8 cellular contexts compared by ENCODE assay signal in the genomic region with DNA sequence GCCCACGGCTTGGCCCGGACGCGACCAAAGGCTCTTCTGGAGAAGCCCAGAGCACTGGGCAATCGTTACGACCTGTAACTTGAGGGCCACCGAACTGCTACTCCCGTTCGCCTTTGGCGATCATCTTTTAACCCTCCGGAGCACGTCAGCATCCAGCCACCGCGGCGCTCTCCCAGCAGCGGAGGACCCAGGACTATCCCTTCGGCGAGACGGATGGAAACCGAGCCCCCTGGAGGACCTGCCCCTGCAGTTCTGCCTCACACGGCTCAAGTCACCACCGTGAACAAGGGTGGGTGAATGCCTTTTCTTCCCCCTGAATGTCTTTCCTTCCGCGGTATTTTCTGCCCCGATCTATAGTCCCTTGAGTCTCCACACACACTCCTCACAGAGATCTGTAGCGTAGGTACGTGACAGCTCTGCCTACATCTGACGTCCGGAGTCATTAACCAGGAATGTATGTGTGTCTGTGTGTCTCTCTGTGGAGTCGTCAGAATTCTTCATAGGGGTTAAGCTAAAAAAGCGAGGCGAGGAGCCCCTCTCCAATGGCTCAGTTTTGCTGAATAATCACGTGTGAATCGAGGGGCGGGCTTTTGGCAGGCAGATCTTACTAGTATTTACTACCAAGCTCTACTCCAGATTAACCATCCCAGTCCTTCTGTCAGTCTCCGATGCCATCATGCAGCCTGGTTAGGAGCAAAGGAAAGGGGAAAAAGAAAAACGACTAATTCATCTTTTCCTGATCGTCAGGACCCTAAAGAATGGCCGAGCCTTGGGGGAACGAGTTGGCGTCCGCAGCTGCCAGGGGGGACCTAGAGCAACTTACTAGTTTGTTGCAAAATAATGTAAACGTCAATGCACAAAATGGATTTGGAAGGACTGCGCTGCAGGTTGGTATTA. TPM values are rescaled to one million over a fixed set of nuclear protein-coding genes. Genes with fewer than 3 reads are reported as not detected.
A peak's percentile ranks its signal among the peaks of the same experiment; 100 is the strongest.
DNase-seq lines count a peak whose midpoint lies in the region; ATAC-seq and TF ChIP-seq lines count a peak whose summit lies in the region.

A gene (plus strand): TSS at position 635 of the 897 bp plus-strand sequence. CDS start 124 bp downstream, at position 759.

- POLR2A ChIA-PET in CD4-positive, alpha-beta T cell (lab: Charles Lee): interaction anchor here (0.9 to 4.0 kb wide), 9 partner anchors 8 to 909 kb away, joined by 3 to 108 read pairs (median 7); a partner anchor contains a TSS

- H3K4me1 Mint-ChIP-seq in CD4-positive, alpha-beta T cell (ENCODE audit: low read depth): peaks cover 26% of the 10 kb centered on the region
- peaks cover 25% of the 10 kb centered on the region for H3K4me1 Mint-ChIP-seq in activated CD4-positive, alpha-beta T cell treated with anti-CD3 and anti-CD28 coated beads, Interleukin-2, amount 10 ng/mL, durations not matched to agents 24 days and 14 days
- peaks cover 18% of the 10 kb centered on the region for H3K4me1 Mint-ChIP-seq in stimulated activated effector memory CD8-positive, alpha-beta T cell treated with anti-CD3 and anti-CD28 coated beads, Interleukin-12 subunit alpha, Interleukin-12 subunit beta, amount 100 ng/mL, for 72 hours

- intact Hi-C loops in CD4-positive, alpha-beta T cell (cut with DNase I, micrococcal nuclease): loop anchor here (2.0 to 10.0 kb wide), 7 partner anchors 38 to 1395 kb away; a partner anchor contains a TSS
- intact Hi-C loops in activated CD4-positive, alpha-beta T cell treated with anti-CD3 and anti-CD28 coated beads, Interleukin-2, amount 10 ng/mL, durations not matched to agents 24 days and 14 days (cut with micrococcal nuclease): loop anchor here (1.0 to 10.0 kb wide), 6 partner anchors 7 to 907 kb away; a partner anchor contains a TSS
- intact Hi-C loops in lower leg skin (cut with DNase I; ENCODE audit: low total_unique reads): no loop called here

- H3K27ac Mint-ChIP-seq in CD4-positive, alpha-beta T cell: peak within 1 kb of the TSS; percentile 89
- H3K27ac Mint-ChIP-seq in activated CD4-positive, alpha-beta T cell treated with anti-CD3 and anti-CD28 coated beads, Interleukin-2, amount 10 ng/mL, durations not matched to agents 24 days and 14 days: peak within 1 kb of the TSS; percentile 98
- H3K27ac Mint-ChIP-seq in stimulated activated effector memory CD8-positive, alpha-beta T cell treated with anti-CD3 and anti-CD28 coated beads, Interleukin-12 subunit alpha, Interleukin-12 subunit beta, amount 100 ng/mL, for 72 hours: peak within 1 kb of the TSS; percentile 94

- no peak for TF ChIP-seq POLR2A in lower leg skin (IDR thresholded peaks at IDR 0.05)

- CTCF ChIA-PET in CD4-positive, alpha-beta T cell (lab: Charles Lee): interaction anchor here (1.1 to 4.8 kb wide), 3 partner anchors 10 to 40 kb away, joined by 4 to 23 read pairs (median 13); a partner anchor contains a TSS

- ATAC-seq in CD4-positive, alpha-beta T cell (ENCODE audit: poor library complexity): peak; percentile 30
- ATAC-seq in GM19395 (IDR thresholded peaks at IDR 0.05; ENCODE audit: unreplicated experiment) (peak; percentile 38), HG03521 (IDR thresholded peaks at IDR 0.05; ENCODE audit: unreplicated experiment) (peak; percentile 27)
- ATAC-seq in stimulated activated effector memory CD8-positive, alpha-beta T cell treated with anti-CD3 and anti-CD28 coated beads, Interleukin-12 subunit alpha, Interleukin-12 subunit beta, amount 100 ng/mL, for 72 hours: peak; percentile 61

- no peaks in the 10 kb centered on the region for H3K9me3 ChIP-seq in CD4-positive, alpha-beta T cell (ENCODE audit: control insufficient read depth, low read length)

- no peaks in the 10 kb centered on the region for H3K9me3 Mint-ChIP-seq in CD4-positive, alpha-beta T cell
- H3K9me3 Mint-ChIP-seq in activated CD4-positive, alpha-beta T cell treated with anti-CD3 and anti-CD28 coated beads, Interleukin-2, amount 10 ng/mL, durations not matched to agents 24 days and 14 days: no peaks in the 10 kb centered on the region
- no peaks in the 10 kb centered on the region for H3K9me3 Mint-ChIP-seq in stimulated activated effector memory CD8-positive, alpha-beta T cell treated with anti-CD3 and anti-CD28 coated beads, Interleukin-12 subunit alpha, Interleukin-12 subunit beta, amount 100 ng/mL, for 72 hours

- peak within 1 kb of the TSS; percentile 71 for H3K4me3 ChIP-seq in lower leg skin (ENCODE audit: low read depth, poor library complexity, severe bottlenecking)

- peaks cover 20% of the 10 kb centered on the region for H3K36me3 Mint-ChIP-seq in CD4-positive, alpha-beta T cell (ENCODE audit: low read depth)
- H3K36me3 Mint-ChIP-seq in activated CD4-positive, alpha-beta T cell treated with anti-CD3 and anti-CD28 coated beads, Interleukin-2, amount 10 ng/mL, durations not matched to agents 24 days and 14 days (ENCODE audit: low read depth): peaks cover 20% of the 10 kb centered on the region
- peaks cover 28% of the 10 kb centered on the region for H3K36me3 Mint-ChIP-seq in stimulated activated effector memory CD8-positive, alpha-beta T cell treated with anti-CD3 and anti-CD28 coated beads, Interleukin-12 subunit alpha, Interleukin-12 subunit beta, amount 100 ng/mL, for 72 hours

- peak within 1 kb of the TSS; percentile 82 for H3K27ac ChIP-seq in CD4-positive, alpha-beta T cell (ENCODE audit: low read depth, low read length)

- WGBS in lower leg skin, 2 donors: 0% methylated on average over 38 to 44 of the region's 44 CpGs

- peak; percentile 16 to 50 (median 40) for DNase-seq in CD4-positive, alpha-beta T cell
- peak; percentile 92 to 97 for DNase-seq in NCI-H524 (lab: John Stamatoyannopoulos, UW)
- DNase-seq in activated CD4-positive, alpha-beta T cell treated with anti-CD3 and anti-CD28 coated beads, Interleukin-2, amount 10 ng/mL, durations not matched to agents 24 days and 14 days: peak; percentile 88
- DNase-seq in ecto neural progenitor cell (ENCODE audit: low spot score): peak; percentile 76
- DNase-seq in lower leg skin (ENCODE audit: low spot score in 2 of 2): peak; percentile 92 to 96
- peak; percentile 32 to 74 for DNase-seq in stimulated activated effector memory CD8-positive, alpha-beta T cell treated with anti-CD3 and anti-CD28 coated beads, Interleukin-12 subunit alpha, Interleukin-12 subunit beta, amount 100 ng/mL, for 72 hours (ENCODE audit: low spot score in 2 of 2)

- H3K27me3 ChIP-seq in CD4-positive, alpha-beta T cell (ENCODE audit: control insufficient read depth, insufficient read depth, low read length): no peaks in the 10 kb centered on the region

- TF ChIP-seq CTCF in CD4-positive, alpha-beta T cell (IDR thresholded peaks at IDR 0.05): no peak
- TF ChIP-seq CTCF in lower leg skin (IDR thresholded peaks at IDR 0.05): no peak

- H3K27me3 Mint-ChIP-seq in CD4-positive, alpha-beta T cell: no peaks in the 10 kb centered on the region
- peaks cover 9% of the 10 kb centered on the region for H3K27me3 Mint-ChIP-seq in activated CD4-positive, alpha-beta T cell treated with anti-CD3 and anti-CD28 coated beads, Interleukin-2, amount 10 ng/mL, durations not matched to agents 24 days and 14 days

- peak within 1 kb of the TSS; percentile 100 for H3K4me3 Mint-ChIP-seq in CD4-positive, alpha-beta T cell
- peak within 1 kb of the TSS; percentile 89 for H3K4me3 Mint-ChIP-seq in activated CD4-positive, alpha-beta T cell treated with anti-CD3 and anti-CD28 coated beads, Interleukin-2, amount 10 ng/mL, durations not matched to agents 24 days and 14 days
- peak within 1 kb of the TSS; percentile 82 for H3K4me3 Mint-ChIP-seq in stimulated activated effector memory CD8-positive, alpha-beta T cell treated with anti-CD3 and anti-CD28 coated beads, Interleukin-12 subunit alpha, Interleukin-12 subunit beta, amount 100 ng/mL, for 72 hours

RNA-seq across cellular contexts. Expression of the gene that starts here (rescaled TPM):
- 1 to 10 TPM; 4.3 to 4.9 TPM for total RNA-seq in CD4-positive, alpha-beta T cell
- total RNA-seq in activated CD4-positive, alpha-beta T cell treated with anti-CD3 and anti-CD28 coated beads, Interleukin-2, amount 10 ng/mL, durations not matched to agents 24 days and 14 days: 12.8 and 13.7 TPM in 2 replicates
- 10 to 100 TPM; 10.1 to 20.0 (median 16.2) TPM for total RNA-seq in lower leg skin

Comparison
In these comparisons a context has a peak if more than half of its experiments do, and no peak if none do; other contexts are left out.
1. Peak in every context shown above with its lines: DNase-seq, ATAC-seq, H3K4me3 ChIP-seq and H3K27ac ChIP-seq.
2. DNase-seq: peak in every context shown above with its lines; median percentile 94 in NCI-H524; 94 in lower leg skin; 88 in activated CD4-positive, alpha-beta T cell treated with anti-CD3 and anti-CD28 coated beads, Interleukin-2, amount 10 ng/mL, durations not matched to agents 24 days and 14 days; 76 in ecto neural progenitor cell; 53 in stimulated activated effector memory CD8-positive, alpha-beta T cell treated with anti-CD3 and anti-CD28 coated beads, Interleukin-12 subunit alpha, Interleukin-12 subunit beta, amount 100 ng/mL, for 72 hours; 40 in CD4-positive, alpha-beta T cell.